14 cellular contexts compared by ENCODE assay signal in genomic region chr17:4691686-4692085, GRCh38. TPM values are rescaled to one million over a fixed set of nuclear protein-coding genes. Genes with fewer than 3 reads are reported as not detected.
"Had no signal": no experiment of that assay in that cellular context is flagged by ENCODE, and none has a peak within 500 bp of the region (broad histone marks: within the 10 kb centered on the region; RNA-seq: fewer than 3 reads in every experiment).

No MANE protein-coding gene starts in this region.

- ATAC-seq: SK-N-SH treated with all-trans-retinoic acid at 6 μM for 48 hours; stimulated activated memory B cell treated with anti-CD40 and anti-IgM and Interleukin-4, amounts not matched to agents 10 μg/mL and 1 μg/mL and 100 μg/mL, for 72 hours had no signal

- H3K4me1 ChIP-seq: ascending aorta had no signal

- H3K27me3 ChIP-seq: ascending aorta had no signal

- H3K9me3 Mint-ChIP-seq: activated CD4-positive, alpha-beta T cell treated with anti-CD3 and anti-CD28 coated beads, Interleukin-2, amount 10 ng/mL, durations not matched to agents 7 days and 5 days; activated T-helper 1 cell treated with anti-CD3 and anti-CD28 coated beads, Interleukin-12 subunit alpha, Interleukin-12 subunit beta, Interleukin-2, Interleukin-4 antibody, amounts not matched to agents 30 ng/mL and 10 ng/mL and 1 ng/mL, durations not matched to agents 14 hours and 24 hours and 36 hours; stimulated activated memory B cell treated with anti-CD40 and anti-IgM and Interleukin-4, amounts not matched to agents 10 μg/mL and 1 μg/mL and 100 μg/mL, for 72 hours had no signal

- H3K9me3 ChIP-seq: ascending aorta had no signal

- H3K4me3 Mint-ChIP-seq: activated CD4-positive, alpha-beta T cell treated with anti-CD3 and anti-CD28 coated beads, Interleukin-2, amount 10 ng/mL, durations not matched to agents 7 days and 5 days; activated T-helper 1 cell treated with anti-CD3 and anti-CD28 coated beads, Interleukin-12 subunit alpha, Interleukin-12 subunit beta, Interleukin-2, Interleukin-4 antibody, amounts not matched to agents 30 ng/mL and 10 ng/mL and 1 ng/mL, durations not matched to agents 14 hours and 24 hours and 36 hours; nephron; stimulated activated memory B cell treated with anti-CD40 and anti-IgM and Interleukin-4, amounts not matched to agents 10 μg/mL and 1 μg/mL and 100 μg/mL, for 72 hours had no signal

- DNase-seq: activated CD4-positive, alpha-beta T cell treated with anti-CD3 and anti-CD28 coated beads, Interleukin-2, amount 10 ng/mL, durations not matched to agents 7 days and 5 days; activated CD4-positive, CD25-positive, alpha-beta regulatory T cell; erythroblast; glutamatergic neuron; stimulated activated CD4-positive, alpha-beta T cell treated with anti-CD3 and anti-CD28 coated beads, Interleukin-12 subunit alpha, Interleukin-12 subunit beta, amount 100 ng/mL, for 4 hours; T-helper 2 cell; trophoblast cell had no signal

- H3K27ac Mint-ChIP-seq: activated CD4-positive, alpha-beta T cell treated with anti-CD3 and anti-CD28 coated beads, Interleukin-2, amount 10 ng/mL, durations not matched to agents 7 days and 5 days; nephron; stimulated activated memory B cell treated with anti-CD40 and anti-IgM and Interleukin-4, amounts not matched to agents 10 μg/mL and 1 μg/mL and 100 μg/mL, for 72 hours had no signal

- H3K27ac ChIP-seq: ascending aorta had no signal

- H3K27me3 Mint-ChIP-seq: activated CD4-positive, alpha-beta T cell treated with anti-CD3 and anti-CD28 coated beads, Interleukin-2, amount 10 ng/mL, durations not matched to agents 7 days and 5 days; stimulated activated memory B cell treated with anti-CD40 and anti-IgM and Interleukin-4, amounts not matched to agents 10 μg/mL and 1 μg/mL and 100 μg/mL, for 72 hours had no signal

- H3K4me3 ChIP-seq: ascending aorta had no signal

RNA-seq across cellular contexts. Expression of gene ZMYND15, which starts 47.9 kb away (rescaled TPM):
- total RNA-seq: activated CD8-positive, alpha-beta memory T cell treated with anti-CD3 and anti-CD28 coated beads for 36 hours; ascending aorta; dermis microvascular lymphatic vessel endothelial cell had no signal
